In genomic region chr9:91515074-91515687, GRCh38 we compare ENCODE assay signal across 8 cellular contexts.
DNase-seq lines count a peak whose midpoint lies in the region; ATAC-seq, FAIRE-seq and TF ChIP-seq lines count a peak whose summit lies in the region.

No MANE protein-coding gene starts in this region.

- no peak overlapping the region for H3K14ac ChIP-seq in mesenchymal stem cell (ENCODE audit: low read length in 2 of 2)

- peak; percentile 40 for FAIRE-seq in K562 (lab: Jason Lieb, UNC)

- peak overlapping the region; percentile 70; the same call in 1 of the 2 replicates for H2AFZ ChIP-seq in K562 (ENCODE audit: low read depth, low read length)
- H2AFZ ChIP-seq in mesenchymal stem cell (ENCODE audit: low read depth, low read length): no peak overlapping the region

- no peak for TF ChIP-seq CTCF in K562 (IDR thresholded peaks at IDR 0.05 in 2 of 3, conservative IDR thresholded peaks at IDR 0.05 in 1 of 3; ENCODE audit: insufficient read depth in 2 of 3, low read depth in 1 of 3, low read length in 3 of 3)

- H3K4me2 ChIP-seq in K562 (ENCODE audit: insufficient read depth, low read length): peak overlapping the region; percentile 69
- H3K4me2 ChIP-seq in mesenchymal stem cell (ENCODE audit: low read length, poor library complexity, severe bottlenecking): peak overlapping the region; percentile 14

- H3K27me3 ChIP-seq in K562 (ENCODE audit: control insufficient read depth in 2 of 2, insufficient read depth in 2 of 2, low read length in 2 of 2): peaks cover 0 to 5% of the 10 kb centered on the region in 2 experiments; a peak in 1 of 5 replicates
- H3K27me3 ChIP-seq in mesenchymal stem cell (ENCODE audit: control insufficient read depth in 1 of 2, insufficient read depth in 1 of 2, low read length in 2 of 2): no peaks in the 10 kb centered on the region

- no peaks in the 10 kb centered on the region for H3K79me2 ChIP-seq in K562 (ENCODE audit: control insufficient read depth, insufficient read depth, low read length)

- intact Hi-C loops in Right ventricle myocardium superior (cut with DNase I): no loop called here
- intact Hi-C loops in cardiac septum (cut with DNase I): no loop called here
- intact Hi-C loops in K562 (cut with micrococcal nuclease): no loop called here

- ATAC-seq in Right ventricle myocardium superior (ENCODE audit: poor library complexity) (peak; percentile 79), HG03378 (IDR thresholded peaks at IDR 0.05; ENCODE audit: unreplicated experiment) (peak; percentile 83), K562 (peak; percentile 73), HG03095 (IDR thresholded peaks at IDR 0.05; ENCODE audit: unreplicated experiment) (no peak)

- no peak for TF ChIP-seq RAD21 in K562 (CRISPR knock-in tag; conservative IDR thresholded peaks at IDR 0.05 in 1 of 2, IDR thresholded peaks at IDR 0.05 in 1 of 2)

- no peaks in the 10 kb centered on the region; the same call in 1 of the 2 replicates for H3K9me3 ChIP-seq in K562 (replicated peaks; ENCODE audit: control insufficient read depth, insufficient read depth, low read depth, low read length)
- H3K9me3 ChIP-seq in mesenchymal stem cell (ENCODE audit: control insufficient read depth, low read length): no peaks in the 10 kb centered on the region

- H3K79me1 ChIP-seq in mesenchymal stem cell (replicated peaks; ENCODE audit: low read length, poor library complexity, severe bottlenecking): no peaks in the 10 kb centered on the region

- H3K9ac ChIP-seq in K562 (ENCODE audit: insufficient read depth in 1 of 2, low read depth in 2 of 2, low read length in 2 of 2) (no peak overlapping the region), mesenchymal stem cell (ENCODE audit: low read length) (peak overlapping the region; percentile 91)

- H3K4ac ChIP-seq in mesenchymal stem cell (ENCODE audit: low read depth in 1 of 2, low read length in 2 of 2): no peak overlapping the region

- no peak for TF ChIP-seq EP300 in K562 (IDR thresholded peaks at IDR 0.05; ENCODE audit: low read length)

- no peaks in the 10 kb centered on the region for H4K20me1 ChIP-seq in K562 (replicated peaks; ENCODE audit: control insufficient read depth, insufficient read depth, low read length)

- H3K23ac ChIP-seq in mesenchymal stem cell (ENCODE audit: low read length in 2 of 2): no peak overlapping the region

- H3K4me3 ChIP-seq in K562: no peak overlapping the region
- peak overlapping the region in 1 of 2 experiments; percentile 65 for H3K4me3 ChIP-seq in mesenchymal stem cell (ENCODE audit: insufficient read depth in 1 of 2, low read depth in 1 of 2, low read length in 2 of 2)

- H3K27ac ChIP-seq in K562 (ENCODE audit: extremely low read depth, low read depth, low read length) (peak overlapping the region; percentile 52; the same call in 2 of the 3 replicates), mesenchymal stem cell (ENCODE audit: low read length, poor library complexity, severe bottlenecking) (no peak overlapping the region)

- TF ChIP-seq POLR2A in K562 (conservative IDR thresholded peaks at IDR 0.05): no peak

- H3K18ac ChIP-seq in mesenchymal stem cell (ENCODE audit: low read depth in 1 of 2, low read length in 2 of 2): no peak overlapping the region

- no peak overlapping the region for H2BK5ac ChIP-seq in mesenchymal stem cell (ENCODE audit: low read depth, low read length, poor library complexity, severe bottlenecking)

- no peak overlapping the region for H2BK120ac ChIP-seq in mesenchymal stem cell (ENCODE audit: low read depth, low read length)

- peak overlapping the region; percentile 52 for H4K8ac ChIP-seq in mesenchymal stem cell (ENCODE audit: low read length)

- no peak overlapping the region for H2BK15ac ChIP-seq in mesenchymal stem cell (ENCODE audit: low read depth, poor library complexity, severe bottlenecking)

- H2BK12ac ChIP-seq in mesenchymal stem cell (ENCODE audit: low read length in 2 of 2): no peak overlapping the region

- no peak overlapping the region for H2AK5ac ChIP-seq in mesenchymal stem cell (ENCODE audit: low read length, severe bottlenecking)

- no peaks in the 10 kb centered on the region for H3K9me1 ChIP-seq in K562 (ENCODE audit: control insufficient read depth, insufficient read depth, low read length)

- in situ Hi-C loops in K562 (cut with MboI): no loop called here

- POLR2A ChIA-PET in K562 (lab: Yijun Ruan, JAX): interaction anchor here (0.6 to 1.5 kb wide), 4 partner anchors 8 to 12 kb away, joined by 3 to 4 read pairs (median 3); no protein-coding TSS in a partner anchor

- CTCF ChIA-PET in K562 (lab: Yijun Ruan, JAX; ENCODE audit: low intra/inter-chr PET ratio): interaction anchor here (0.7 kb wide), 1 partner anchor 176 kb away, joined by 3 read pairs; no protein-coding TSS in a partner anchor

- H4K91ac ChIP-seq in mesenchymal stem cell (ENCODE audit: low read length): no peak overlapping the region

- no TSS peak for BruUV-seq in K562 (replicated peaks; lab: Mats Ljungman, UMichigan)

- 0% methylated on average over 12 of the region's 12 CpGs for WGBS in K562 (ENCODE audit: insufficient coverage, low coverage, missing lambda C conversion rate)
- 20% methylated on average over 11 of the region's 12 CpGs for WGBS in mesenchymal stem cell

- H3K36me3 ChIP-seq in K562 (ENCODE audit: control insufficient read depth, insufficient read depth, low read length): no peaks in the 10 kb centered on the region
- H3K36me3 ChIP-seq in mesenchymal stem cell (ENCODE audit: control insufficient read depth in 1 of 2, insufficient read depth in 2 of 2, low read depth in 1 of 2, low read length in 2 of 2): no peaks in the 10 kb centered on the region

- H3K4me1 ChIP-seq in K562 (replicated peaks in 1 of 2; ENCODE audit: control insufficient read depth in 2 of 2, insufficient read depth in 2 of 2, low read length in 2 of 2) (no peaks in the 10 kb centered on the region), mesenchymal stem cell (ENCODE audit: control insufficient read depth, insufficient read depth, low read depth, low read length) (no peaks in the 10 kb centered on the region)

- DNase-seq in Right ventricle myocardium superior: peak; percentile 56
- DNase-seq in cardiac septum (ENCODE audit: low spot score): no peak
- DNase-seq in K562 (ENCODE audit: extremely low read depth in 1 of 4, low spot score in 3 of 4): peak; percentile 17 to 72 (median 34)
- peak; percentile 90 for DNase-seq in mesenchymal stem cell
- no peak for DNase-seq in NCI-H1694 treated with DMSO at 0.1 percent for 48 hours (lab: John Stamatoyannopoulos, UW)
- DNase-seq in NCI-H2081 treated with DMSO at 0.1 percent for 48 hours (lab: John Stamatoyannopoulos, UW): no peak

TF ChIP-seq in K562, 482 proteins besides CTCF, POLR2A, EP300 and RAD21 (continues in another document):
- TF ChIP-seq SMARCE1 (IDR thresholded peaks at IDR 0.05) (peak; percentile 80), DPF2 (IDR thresholded peaks at IDR 0.05) (peak; percentile 70; the same call in 1 of the 2 replicates), TAF7 (tag; IDR thresholded peaks at IDR 0.05) (no peak), TAF1 (IDR thresholded peaks at IDR 0.05; ENCODE audit: control insufficient read depth, extremely low read depth, insufficient read depth, low read length, severe bottlenecking) (peak; percentile 22), ZNF384 (IDR thresholded peaks at IDR 0.05; ENCODE audit: low read depth, low read length) (no peak), CHD1 (IDR thresholded peaks at IDR 0.05; ENCODE audit: low read length) (no peak), MNT (conservative IDR thresholded peaks at IDR 0.05) (peak; percentile 37 to 62; a peak in 1 of 4 replicates), ZNF12 (CRISPR knock-in tag; IDR thresholded peaks at IDR 0.05) (no peak), ZNF232 (CRISPR knock-in tag; IDR thresholded peaks at IDR 0.05) (no peak), NCOA1 (IDR thresholded peaks at IDR 0.05; ENCODE audit: low read depth) (peak; percentile 45; the same call in 1 of the 2 replicates), VEZF1 (CRISPR knock-in tag; IDR thresholded peaks at IDR 0.05) (peak; percentile 35), EP400 (IDR thresholded peaks at IDR 0.05) (peak; percentile 54; the same call in 1 of the 2 replicates), NR2C2 (CRISPR knock-in tag; IDR thresholded peaks at IDR 0.05) (no peak), NR2C2 (tag; IDR thresholded peaks at IDR 0.05) (peak; percentile 18; the same call in 1 of the 2 replicates), TEAD1 (CRISPR knock-in tag; IDR thresholded peaks at IDR 0.05) (0 out of 4 replicates have a peak, but pooled peaks of 1 of the 2 experiments have one; percentile 43), ZKSCAN3 (CRISPR knock-in tag; IDR thresholded peaks at IDR 0.05) (no peak), JUN (IDR thresholded peaks at IDR 0.05; ENCODE audit: borderline replicate concordance, low read depth, low read length) (peak; percentile 91), JUN (CRISPR knock-in tag; IDR thresholded peaks at IDR 0.05; ENCODE audit: borderline replicate concordance) (no peak), TEAD4 (IDR thresholded peaks at IDR 0.05; ENCODE audit: low read length) (peak; percentile 56; the same call in 1 of the 2 replicates), TEAD4 (CRISPR knock-in tag; IDR thresholded peaks at IDR 0.05; ENCODE audit: borderline replicate concordance) (no peak), EGR1 (conservative IDR thresholded peaks at IDR 0.05) (peak; percentile 87)

Comparison
In these comparisons a context has a peak if more than half of its experiments do, and no peak if none do; other contexts are left out.
1. DNase-seq: peak in Right ventricle myocardium superior (single experiment), K562 (4 of 4) and mesenchymal stem cell (single experiment); none in cardiac septum (single experiment), NCI-H1694 treated with DMSO at 0.1 percent for 48 hours (single experiment) and NCI-H2081 treated with DMSO at 0.1 percent for 48 hours (single experiment).